1 cellular context compared by ENCODE assay signal in the genomic region with DNA sequence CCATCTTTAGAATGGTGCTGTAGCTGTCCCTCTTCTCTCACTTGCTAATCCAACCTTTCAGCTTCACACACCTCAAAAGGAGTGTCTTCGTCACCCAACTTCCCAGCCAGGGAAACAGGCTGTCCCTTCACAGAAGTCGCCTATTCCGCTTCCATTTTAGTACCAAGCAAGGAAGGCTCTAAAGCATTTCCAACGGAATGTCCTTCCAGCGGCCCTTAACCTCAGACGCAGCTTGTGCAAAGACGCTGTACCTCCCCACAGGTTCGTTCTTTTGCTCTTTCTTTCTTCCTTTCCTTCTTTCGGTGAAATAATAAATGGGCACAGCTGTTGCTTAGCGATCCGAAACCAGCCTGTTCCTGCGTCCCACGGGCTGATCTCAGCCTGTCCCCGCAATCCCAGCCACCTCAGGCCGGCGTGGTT.
TF ChIP-seq lines count a peak whose summit lies in the region.

No MANE protein-coding gene starts in this region.

TF ChIP-seq in H1, 55 proteins besides CTCF, POLR2A, EP300 and RAD21 (continued from another document):
- TF ChIP-seq, protein P1, sequence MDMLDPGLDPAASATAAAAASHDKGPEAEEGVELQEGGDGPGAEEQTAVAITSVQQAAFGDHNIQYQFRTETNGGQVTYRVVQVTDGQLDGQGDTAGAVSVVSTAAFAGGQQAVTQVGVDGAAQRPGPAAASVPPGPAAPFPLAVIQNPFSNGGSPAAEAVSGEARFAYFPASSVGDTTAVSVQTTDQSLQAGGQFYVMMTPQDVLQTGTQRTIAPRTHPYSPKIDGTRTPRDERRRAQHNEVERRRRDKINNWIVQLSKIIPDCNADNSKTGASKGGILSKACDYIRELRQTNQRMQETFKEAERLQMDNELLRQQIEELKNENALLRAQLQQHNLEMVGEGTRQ (IDR thresholded peaks at IDR 0.05; ENCODE audit: low read length) = no peak
